1 cellular context compared by ENCODE assay signal in the genomic region with DNA sequence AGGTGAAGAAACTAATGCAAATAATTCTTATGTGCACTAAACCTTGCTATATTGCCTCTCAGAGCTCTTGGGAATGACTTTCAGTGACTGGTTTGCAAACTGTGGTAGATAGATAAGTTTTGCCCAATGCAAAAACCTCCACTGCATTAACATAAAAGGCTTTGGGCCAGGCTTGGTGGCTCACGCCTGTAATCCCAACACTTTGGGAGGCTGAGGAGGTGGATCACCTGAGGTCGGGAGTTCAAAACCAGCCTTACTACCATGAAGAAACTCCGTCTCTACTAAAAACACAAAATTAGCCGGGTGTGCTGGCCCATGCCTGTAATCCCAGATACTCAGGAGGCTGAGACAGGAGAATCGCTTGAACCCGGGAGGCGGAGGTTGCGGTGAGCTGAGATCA.
A peak's percentile ranks its signal among the peaks of the same experiment; 100 is the strongest.
TF ChIP-seq lines count a peak whose summit lies in the region.

No MANE protein-coding gene starts in this region.

TF ChIP-seq in HCT116, 20 proteins besides CTCF, POLR2A, EP300 and RAD21:
- 0 out of 2 replicates have a peak, but pooled peaks have one; percentile 5 for TF ChIP-seq POLR2AphosphoS5 (IDR thresholded peaks at IDR 0.05; ENCODE audit: low read depth, low read length)
